ENCODE assay signal across 1 cellular context in the genomic region with DNA sequence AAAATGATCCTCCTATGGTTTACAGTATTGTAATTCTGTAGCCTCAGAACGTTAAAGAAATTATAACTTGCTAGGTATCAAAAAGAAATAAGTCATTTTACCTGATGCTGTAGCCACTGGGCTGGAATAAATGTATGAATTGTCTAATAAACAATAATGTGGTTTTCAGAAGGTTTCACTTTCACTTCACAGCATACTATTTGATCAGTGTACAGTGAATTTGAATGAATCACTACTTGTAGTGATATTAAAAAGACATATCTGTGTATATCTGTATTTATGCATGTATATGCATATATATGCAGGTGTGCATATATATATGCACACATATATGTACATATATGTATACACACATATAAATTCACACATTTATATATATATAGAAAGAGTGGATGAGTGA.
TF ChIP-seq lines count a peak whose summit lies in the region.

No MANE protein-coding gene starts in this region.

TF ChIP-seq in GM23338, 12 proteins besides CTCF, POLR2A, EP300 and RAD21 (continued from another document):
- TF ChIP-seq, protein P1, sequence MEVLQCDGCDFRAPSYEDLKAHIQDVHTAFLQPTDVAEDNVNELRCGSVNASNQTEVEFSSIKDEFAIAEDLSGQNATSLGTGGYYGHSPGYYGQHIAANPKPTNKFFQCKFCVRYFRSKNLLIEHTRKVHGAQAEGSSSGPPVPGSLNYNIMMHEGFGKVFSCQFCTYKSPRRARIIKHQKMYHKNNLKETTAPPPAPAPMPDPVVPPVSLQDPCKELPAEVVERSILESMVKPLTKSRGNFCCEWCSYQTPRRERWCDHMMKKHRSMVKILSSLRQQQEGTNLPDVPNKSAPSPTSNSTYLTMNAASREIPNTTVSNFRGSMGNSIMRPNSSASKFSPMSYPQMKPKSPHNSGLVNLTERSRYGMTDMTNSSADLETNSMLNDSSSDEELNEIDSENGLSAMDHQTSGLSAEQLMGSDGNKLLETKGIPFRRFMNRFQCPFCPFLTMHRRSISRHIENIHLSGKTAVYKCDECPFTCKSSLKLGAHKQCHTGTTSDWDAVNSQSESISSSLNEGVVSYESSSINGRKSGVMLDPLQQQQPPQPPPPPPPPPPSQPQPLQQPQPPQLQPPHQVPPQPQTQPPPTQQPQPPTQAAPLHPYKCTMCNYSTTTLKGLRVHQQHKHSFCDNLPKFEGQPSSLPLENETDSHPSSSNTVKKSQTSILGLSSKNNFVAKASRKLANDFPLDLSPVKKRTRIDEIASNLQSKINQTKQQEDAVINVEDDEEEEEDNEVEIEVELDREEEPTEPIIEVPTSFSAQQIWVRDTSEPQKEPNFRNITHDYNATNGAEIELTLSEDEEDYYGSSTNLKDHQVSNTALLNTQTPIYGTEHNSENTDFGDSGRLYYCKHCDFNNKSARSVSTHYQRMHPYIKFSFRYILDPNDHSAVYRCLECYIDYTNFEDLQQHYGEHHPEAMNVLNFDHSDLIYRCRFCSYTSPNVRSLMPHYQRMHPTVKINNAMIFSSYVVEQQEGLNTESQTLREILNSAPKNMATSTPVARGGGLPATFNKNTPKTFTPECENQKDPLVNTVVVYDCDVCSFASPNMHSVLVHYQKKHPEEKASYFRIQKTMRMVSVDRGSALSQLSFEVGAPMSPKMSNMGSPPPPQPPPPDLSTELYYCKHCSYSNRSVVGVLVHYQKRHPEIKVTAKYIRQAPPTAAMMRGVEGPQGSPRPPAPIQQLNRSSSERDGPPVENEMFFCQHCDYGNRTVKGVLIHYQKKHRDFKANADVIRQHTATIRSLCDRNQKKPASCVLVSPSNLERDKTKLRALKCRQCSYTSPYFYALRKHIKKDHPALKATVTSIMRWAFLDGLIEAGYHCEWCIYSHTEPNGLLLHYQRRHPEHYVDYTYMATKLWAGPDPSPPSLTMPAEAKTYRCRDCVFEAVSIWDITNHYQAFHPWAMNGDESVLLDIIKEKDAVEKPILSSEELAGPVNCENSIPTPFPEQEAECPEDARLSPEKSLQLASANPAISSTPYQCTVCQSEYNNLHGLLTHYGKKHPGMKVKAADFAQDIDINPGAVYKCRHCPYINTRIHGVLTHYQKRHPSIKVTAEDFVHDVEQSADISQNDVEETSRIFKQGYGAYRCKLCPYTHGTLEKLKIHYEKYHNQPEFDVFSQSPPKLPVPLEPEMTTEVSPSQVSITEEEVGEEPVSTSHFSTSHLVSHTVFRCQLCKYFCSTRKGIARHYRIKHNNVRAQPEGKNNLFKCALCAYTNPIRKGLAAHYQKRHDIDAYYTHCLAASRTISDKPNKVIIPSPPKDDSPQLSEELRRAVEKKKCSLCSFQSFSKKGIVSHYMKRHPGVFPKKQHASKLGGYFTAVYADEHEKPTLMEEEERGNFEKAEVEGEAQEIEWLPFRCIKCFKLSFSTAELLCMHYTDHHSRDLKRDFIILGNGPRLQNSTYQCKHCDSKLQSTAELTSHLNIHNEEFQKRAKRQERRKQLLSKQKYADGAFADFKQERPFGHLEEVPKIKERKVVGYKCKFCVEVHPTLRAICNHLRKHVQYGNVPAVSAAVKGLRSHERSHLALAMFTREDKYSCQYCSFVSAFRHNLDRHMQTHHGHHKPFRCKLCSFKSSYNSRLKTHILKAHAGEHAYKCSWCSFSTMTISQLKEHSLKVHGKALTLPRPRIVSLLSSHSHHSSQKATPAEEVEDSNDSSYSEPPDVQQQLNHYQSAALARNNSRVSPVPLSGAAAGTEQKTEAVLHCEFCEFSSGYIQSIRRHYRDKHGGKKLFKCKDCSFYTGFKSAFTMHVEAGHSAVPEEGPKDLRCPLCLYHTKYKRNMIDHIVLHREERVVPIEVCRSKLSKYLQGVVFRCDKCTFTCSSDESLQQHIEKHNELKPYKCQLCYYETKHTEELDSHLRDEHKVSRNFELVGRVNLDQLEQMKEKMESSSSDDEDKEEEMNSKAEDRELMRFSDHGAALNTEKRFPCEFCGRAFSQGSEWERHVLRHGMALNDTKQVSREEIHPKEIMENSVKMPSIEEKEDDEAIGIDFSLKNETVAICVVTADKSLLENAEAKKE (CRISPR knock-in tag; IDR thresholded peaks at IDR 0.05), result no peak
- TF ChIP-seq ZNF114 (CRISPR knock-in tag; IDR thresholded peaks at IDR 0.05) (no peak), JUNB (IDR thresholded peaks at IDR 0.05; ENCODE audit: unreplicated experiment) (no peak), EZH2phosphoT487 (IDR thresholded peaks at IDR 0.05; ENCODE audit: unreplicated experiment) (no peak), POLR2AphosphoS5 (IDR thresholded peaks at IDR 0.05; ENCODE audit: low read depth) (no peak)
- TF ChIP-seq, protein P2, sequence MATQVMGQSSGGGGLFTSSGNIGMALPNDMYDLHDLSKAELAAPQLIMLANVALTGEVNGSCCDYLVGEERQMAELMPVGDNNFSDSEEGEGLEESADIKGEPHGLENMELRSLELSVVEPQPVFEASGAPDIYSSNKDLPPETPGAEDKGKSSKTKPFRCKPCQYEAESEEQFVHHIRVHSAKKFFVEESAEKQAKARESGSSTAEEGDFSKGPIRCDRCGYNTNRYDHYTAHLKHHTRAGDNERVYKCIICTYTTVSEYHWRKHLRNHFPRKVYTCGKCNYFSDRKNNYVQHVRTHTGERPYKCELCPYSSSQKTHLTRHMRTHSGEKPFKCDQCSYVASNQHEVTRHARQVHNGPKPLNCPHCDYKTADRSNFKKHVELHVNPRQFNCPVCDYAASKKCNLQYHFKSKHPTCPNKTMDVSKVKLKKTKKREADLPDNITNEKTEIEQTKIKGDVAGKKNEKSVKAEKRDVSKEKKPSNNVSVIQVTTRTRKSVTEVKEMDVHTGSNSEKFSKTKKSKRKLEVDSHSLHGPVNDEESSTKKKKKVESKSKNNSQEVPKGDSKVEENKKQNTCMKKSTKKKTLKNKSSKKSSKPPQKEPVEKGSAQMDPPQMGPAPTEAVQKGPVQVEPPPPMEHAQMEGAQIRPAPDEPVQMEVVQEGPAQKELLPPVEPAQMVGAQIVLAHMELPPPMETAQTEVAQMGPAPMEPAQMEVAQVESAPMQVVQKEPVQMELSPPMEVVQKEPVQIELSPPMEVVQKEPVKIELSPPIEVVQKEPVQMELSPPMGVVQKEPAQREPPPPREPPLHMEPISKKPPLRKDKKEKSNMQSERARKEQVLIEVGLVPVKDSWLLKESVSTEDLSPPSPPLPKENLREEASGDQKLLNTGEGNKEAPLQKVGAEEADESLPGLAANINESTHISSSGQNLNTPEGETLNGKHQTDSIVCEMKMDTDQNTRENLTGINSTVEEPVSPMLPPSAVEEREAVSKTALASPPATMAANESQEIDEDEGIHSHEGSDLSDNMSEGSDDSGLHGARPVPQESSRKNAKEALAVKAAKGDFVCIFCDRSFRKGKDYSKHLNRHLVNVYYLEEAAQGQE (IDR thresholded peaks at IDR 0.05; ENCODE audit: unreplicated experiment), result no peak
TF ChIP-seq in GM23338: peak in this region for 0.
